Comparison of ENCODE assay signal across 23 cellular contexts in the genomic region with DNA sequence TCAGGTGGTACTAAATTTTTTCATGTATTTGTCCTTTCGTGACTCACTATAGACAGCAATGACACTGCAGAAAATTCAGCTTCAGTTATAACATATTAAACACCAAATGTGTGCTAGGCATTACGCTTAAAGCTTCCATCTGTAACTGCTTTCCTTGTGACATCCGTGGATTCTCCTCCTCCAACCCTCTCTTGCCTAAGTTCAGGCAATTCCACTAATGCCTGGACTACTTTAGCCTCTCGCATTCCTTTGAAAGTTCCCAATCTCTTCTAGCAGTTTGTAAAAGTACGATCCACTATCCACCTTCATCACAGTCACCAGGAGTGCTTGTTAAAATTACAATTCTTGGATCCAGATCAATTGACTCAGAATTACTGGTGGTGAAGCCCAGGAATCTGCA. TPM values are rescaled to one million over a fixed set of nuclear protein-coding genes. Genes with fewer than 3 reads are reported as not detected.
DNase-seq lines count a peak whose midpoint lies in the region; ATAC-seq, FAIRE-seq and TF ChIP-seq lines count a peak whose summit lies in the region.
"Had no signal": no experiment of that assay in that cellular context is flagged by ENCODE, and none has a peak within 500 bp of the region (broad histone marks: within the 10 kb centered on the region; RNA-seq: fewer than 3 reads in every experiment).

No MANE protein-coding gene starts in this region.

- DNase-seq in Caco-2 (no peak), M059J (ENCODE audit: low read depth) (peak; percentile 46), H1 (ENCODE audit: low read depth in 1 of 2, low spot score in 2 of 2) (no peak), trophoblast cell (peak; percentile 4 to 59), posterior cingulate gyrus (no peak), NCI-H2227 treated with DMSO at 0.1 percent for 48 hours (lab: John Stamatoyannopoulos, UW) (no peak), left colon (no peak), NCI-H1694 treated with DMSO at 0.1 percent for 48 hours (lab: John Stamatoyannopoulos, UW) (no peak)
- DNase-seq: IMR-90, NCI-H1092, NCI-H1417 treated with DMSO at 0.1 percent for 48 hours, NCI-H187 treated with DMSO at 0.1 percent for 48 hours, NCI-H2171 treated with DMSO at 0.1 percent for 48 hours, NCI-H524, NCI-H748 treated with DMSO at 0.1 percent for 48 hours, SHP77, T-helper 1 cell had no signal

- CTCF ChIA-PET in Caco-2 (lab: Charles Lee) (no interaction called here), H1 (lab: Charles Lee; ENCODE audit: partially characterized antibody) (interaction anchor here (1.2 to 2.3 kb wide), 2 partner anchors 16 to 19 kb away, joined by 3 to 5 read pairs; no protein-coding TSS in a partner anchor)

- no peak for TF ChIP-seq EP300 in H1 (IDR thresholded peaks at IDR 0.05; ENCODE audit: borderline replicate concordance in 1 of 2, low read depth in 2 of 2, low read length in 2 of 2)

- H3K36me3 Mint-ChIP-seq in Caco-2 (ENCODE audit: insufficient read depth, unreplicated experiment), result no peaks in the 10 kb centered on the region

- no peak overlapping the region for H4K5ac ChIP-seq in H1 (ENCODE audit: insufficient read length, low read depth, low read length)

- no peak overlapping the region for H3K9ac ChIP-seq in H1 (replicated peaks in 1 of 4; ENCODE audit: extremely low read depth in 1 of 4, low read depth in 3 of 4, low read length in 3 of 4)
- H3K9ac ChIP-seq in trophoblast cell (ENCODE audit: low read length), result no peak overlapping the region
- H3K9ac ChIP-seq: KMS-11 had no signal

- no peak overlapping the region for H3K4me3 ChIP-seq in Caco-2 (ENCODE audit: low read depth, low read length)
- H3K4me3 ChIP-seq in H1 (ENCODE audit: extremely low read depth in 1 of 4, insufficient read depth in 2 of 4, low read depth in 3 of 4, low read length in 4 of 4), result no peak overlapping the region
- H3K4me3 ChIP-seq in trophoblast cell (ENCODE audit: low read depth, low read length), result no peak overlapping the region
- H3K4me3 ChIP-seq: HAP-1 had no signal

- H3K9me3 Mint-ChIP-seq in Caco-2 (ENCODE audit: unreplicated experiment), result no peaks in the 10 kb centered on the region

- H3K23ac ChIP-seq in H1 (ENCODE audit: insufficient read length) (no peak overlapping the region), trophoblast cell (ENCODE audit: low read length) (no peak overlapping the region)

- H3K23me2 ChIP-seq in H1 (ENCODE audit: low read depth, low read length), result no peaks in the 10 kb centered on the region

- no TSS peak for BruUV-seq in Caco-2 (replicated peaks; lab: Mats Ljungman, UMichigan)

- H4K12ac ChIP-seq in trophoblast cell (ENCODE audit: low read depth, low read length), result no peak overlapping the region

- no peak for TF ChIP-seq POLR2A in H1 (IDR thresholded peaks at IDR 0.05; ENCODE audit: control extremely low read depth in 1 of 2, low read depth in 2 of 2, low read length in 2 of 2)

- 80% methylated on average over 5 of the region's 5 CpGs; no CpG with 5 or more reads in 1 of the 2 experiments for WGBS in H1 (ENCODE audit: extremely low coverage in 1 of 2, insufficient coverage in 1 of 2, insufficient read length in 1 of 2, insufficient replicate concordance in 2 of 2, low coverage in 1 of 2, low lambda C conversion rate in 2 of 2, missing lambda C conversion rate in 1 of 2), 2 experiments
- no CpG with 5 or more reads among the region's 5 CpGs for WGBS in trophoblast cell (ENCODE audit: extremely low coverage, insufficient coverage, insufficient read length)

- H4K20me1 ChIP-seq in H1 (replicated peaks in 1 of 2; ENCODE audit: control insufficient read depth in 1 of 2, insufficient read depth in 2 of 2, low read length in 2 of 2), result no peaks in the 10 kb centered on the region

- H2BK12ac ChIP-seq in H1 (ENCODE audit: low read depth, low read length) (no peak overlapping the region), trophoblast cell (ENCODE audit: low read length) (no peak overlapping the region)

- no peak overlapping the region for H3K4me2 ChIP-seq in H1 (ENCODE audit: insufficient read depth in 1 of 2, low read depth in 2 of 2, low read length in 2 of 2)
- no peak overlapping the region for H3K4me2 ChIP-seq in trophoblast cell (ENCODE audit: low read length)
- H3K4me2 ChIP-seq: KMS-11 had no signal

- intact Hi-C loops in Caco-2 (cut with micrococcal nuclease; ENCODE audit: unreplicated experiment), result no loop called here
- intact Hi-C loops in posterior cingulate gyrus (cut with DNase I), result no loop called here
- intact Hi-C loops in left colon (cut with DNase I, micrococcal nuclease), result no loop called here

- H2AK5ac ChIP-seq in H1 (ENCODE audit: low read depth, low read length) (no peak overlapping the region), trophoblast cell (ENCODE audit: low read length) (no peak overlapping the region)

- POLR2A ChIA-PET in Caco-2 (lab: Charles Lee) (no interaction called here), H1 (lab: Charles Lee; ENCODE audit: partially characterized antibody) (interaction anchor here (0.9 to 1.4 kb wide), 2 partner anchors 10 to 58 kb away, joined by 3 to 7 read pairs; no protein-coding TSS in a partner anchor)

- no peak for TF ChIP-seq RAD21 in H1 (IDR thresholded peaks at IDR 0.05 in 1 of 2, conservative IDR thresholded peaks at IDR 0.05 in 1 of 2; ENCODE audit: low read depth in 2 of 2, low read length in 2 of 2)

- H3K4me1 ChIP-seq in Caco-2 (peaks cover 45% of the 10 kb centered on the region), H1 (replicated peaks in 1 of 4; ENCODE audit: control insufficient read depth in 3 of 4, insufficient read depth in 4 of 4, low read length in 3 of 4) (peaks cover 0 to 4% (median 0%) of the 10 kb centered on the region in 4 experiments; a peak in 2 of 7 replicates), trophoblast cell (ENCODE audit: control insufficient read depth in 1 of 2, insufficient read depth in 2 of 2, low read length in 2 of 2) (no peaks in the 10 kb centered on the region)

- H3K9me3 ChIP-seq in Caco-2, result no peaks in the 10 kb centered on the region
- no peaks in the 10 kb centered on the region; a peak in 1 of 4 replicates for H3K9me3 ChIP-seq in H1 (ENCODE audit: insufficient read depth in 2 of 2, low read depth in 1 of 2, low read length in 1 of 2)
- no peaks in the 10 kb centered on the region for H3K9me3 ChIP-seq in trophoblast cell (ENCODE audit: insufficient read depth, low read depth, low read length)
- H3K9me3 ChIP-seq: HAP-1 had no signal

- no peak overlapping the region for H2BK15ac ChIP-seq in H1 (ENCODE audit: low read length)

- H3K36me3 ChIP-seq in Caco-2 (ENCODE audit: control insufficient read depth, insufficient read depth, low read length), result 0 out of 2 replicates have a peak, but pooled peaks cover 2% of the 10 kb centered on the region
- H3K36me3 ChIP-seq in H1 (ENCODE audit: control insufficient read depth in 2 of 4, insufficient read depth in 4 of 4, low read length in 3 of 4), result no peaks in the 10 kb centered on the region
- H3K36me3 ChIP-seq in trophoblast cell (ENCODE audit: control insufficient read depth in 1 of 2, insufficient read depth in 2 of 2, low read length in 2 of 2), result peaks cover 0 to 19% of the 10 kb centered on the region in 2 experiments
- H3K36me3 ChIP-seq: HAP-1 had no signal

- H3K27ac Mint-ChIP-seq in Caco-2 (ENCODE audit: unreplicated experiment), result peak overlapping the region; percentile 14

- no peak for FAIRE-seq in H1 (lab: Jason Lieb, UNC)
- FAIRE-seq: A204.1, D721Med had no signal

- H3K4ac ChIP-seq in H1 (replicated peaks; ENCODE audit: insufficient read length, low read depth, low read length) (no peak overlapping the region), trophoblast cell (ENCODE audit: low read depth, low read length) (no peak overlapping the region)

- H3K27me3 ChIP-seq in Caco-2 (replicated peaks; ENCODE audit: control insufficient read depth, insufficient read depth, low read length) (no peaks in the 10 kb centered on the region), H1 (replicated peaks in 1 of 4; ENCODE audit: control insufficient read depth in 3 of 4, extremely low read depth in 1 of 4, insufficient read depth in 3 of 4, low read length in 3 of 4) (no peaks in the 10 kb centered on the region), trophoblast cell (ENCODE audit: insufficient read depth, low read length) (no peaks in the 10 kb centered on the region)

- H3K4me3 Mint-ChIP-seq in Caco-2 (ENCODE audit: unreplicated experiment), result no peak overlapping the region

- peak overlapping the region; percentile 27; the same call in 1 of the 2 replicates for H2AFZ ChIP-seq in H1 (ENCODE audit: low read length)
- no peak overlapping the region for H2AFZ ChIP-seq in trophoblast cell (ENCODE audit: insufficient read depth, low read length, poor library complexity)

- H4K8ac ChIP-seq in H1 (ENCODE audit: extremely low read depth, insufficient read depth, low read length) (no peak overlapping the region), trophoblast cell (ENCODE audit: low read depth, low read length) (no peak overlapping the region)

- H2BK120ac ChIP-seq in H1 (replicated peaks; ENCODE audit: low read depth, low read length) (no peak overlapping the region), trophoblast cell (ENCODE audit: insufficient read depth, low read length, poor library complexity) (no peak overlapping the region)

- H3K56ac ChIP-seq in H1 (replicated peaks; ENCODE audit: insufficient read length, low read depth, low read length), result no peak overlapping the region

- H3K4me1 Mint-ChIP-seq in Caco-2 (ENCODE audit: low read depth, unreplicated experiment), result peaks cover 31% of the 10 kb centered on the region

- H3K79me2 ChIP-seq in H1 (ENCODE audit: control insufficient read depth in 1 of 2, insufficient read depth in 2 of 2, low read length in 2 of 2) (no peaks in the 10 kb centered on the region), trophoblast cell (ENCODE audit: control insufficient read depth, insufficient read depth, low read length, poor library complexity) (no peaks in the 10 kb centered on the region)

- H2BK5ac ChIP-seq in H1 (ENCODE audit: low read depth, low read length) (no peak overlapping the region), trophoblast cell (ENCODE audit: low read depth, low read length, poor library complexity) (no peak overlapping the region)

- H3K79me1 ChIP-seq in H1 (ENCODE audit: low read depth, low read length) (no peaks in the 10 kb centered on the region), trophoblast cell (ENCODE audit: low read length) (no peaks in the 10 kb centered on the region)

- no peak overlapping the region for H4K91ac ChIP-seq in H1 (replicated peaks; ENCODE audit: insufficient read length, low read length)
- H4K91ac ChIP-seq in trophoblast cell (ENCODE audit: low read depth, low read length), result no peak overlapping the region

- H3K27me3 Mint-ChIP-seq in Caco-2 (ENCODE audit: insufficient read depth, unreplicated experiment), result no peaks in the 10 kb centered on the region

- no peak overlapping the region for H3K27ac ChIP-seq in H1 (ENCODE audit: low read depth, low read length)
- H3K27ac ChIP-seq in trophoblast cell (ENCODE audit: low read depth, low read length), result no peak overlapping the region
- H3K27ac ChIP-seq: KMS-11, RWPE1 had no signal

- no peak for ATAC-seq in left colon
- ATAC-seq: Panc1 had no signal

- H3K14ac ChIP-seq in H1 (ENCODE audit: insufficient read length) (no peak overlapping the region), trophoblast cell (ENCODE audit: low read length) (no peak overlapping the region)

- H3K18ac ChIP-seq in H1 (ENCODE audit: extremely low read depth, low read length) (no peak overlapping the region), trophoblast cell (ENCODE audit: low read length) (no peak overlapping the region)

- TF ChIP-seq CTCF in Caco-2 (IDR thresholded peaks at IDR 0.05; ENCODE audit: insufficient read depth in 1 of 2, low read depth in 1 of 2, low read length in 1 of 2, severe bottlenecking in 1 of 2, unreplicated experiment in 1 of 2) (no peak), H1 (IDR thresholded peaks at IDR 0.05; ENCODE audit: control extremely low read depth in 1 of 3, insufficient read depth in 1 of 3, low read depth in 1 of 3, low read length in 3 of 3) (no peak)

- H2BK20ac ChIP-seq in H1 (ENCODE audit: low read length), result no peak overlapping the region

RNA-seq across cellular contexts. Expression of a gene that starts 17.7 kb away (rescaled TPM):
- total RNA-seq in Caco-2 (2022) (19.4 and 26.2 TPM in 2 replicates), left colon (10 to 100 TPM in 1 of 2 donors, 1 to 10 TPM in 1; 9.4 to 23.9 TPM)
- 136 and 288 TPM in 2 replicates for total RNA-seq in M059J (2014; rRNA removed; shearing (Covaris generic))
- 12.6 and 12.9 TPM in 2 replicates for total RNA-seq in H1 (2021; fragmentation: NEBNext Ultra II Directional; extraction: Animal tissue kit (Norgen Biotek cat#: 25700))
- polyA plus RNA-seq in H1 (2011; rRNA removed), result 0.89 and 1.1 TPM in 2 replicates
- 1.00 TPM for polyA plus RNA-seq in H1 (2011; cell fraction: cytosol; rRNA removed)
- 1.2 TPM for polyA plus RNA-seq in H1 (2011; cell fraction: nucleus; rRNA removed)
- polyA plus RNA-seq in H1 (2012, experiment 1 of 2), result 4.2 to 5.6 TPM (median 5.1 TPM) in 4 replicates
- 0.49 TPM for polyA plus RNA-seq in H1 (2012, experiment 2 of 2)
- polyA plus RNA-seq in H1 (2013, experiment 1 of 2), result 23.7 TPM
- polyA plus RNA-seq in H1 (2013, experiment 2 of 2), result 25.8 TPM
- 0.91 and 1.7 TPM in 2 replicates for polyA minus RNA-seq in H1 (2011; rRNA and poly(A)+ RNA removed)
- 2.2 TPM for polyA minus RNA-seq in H1 (2011; cell fraction: cytosol; rRNA and poly(A)+ RNA removed)
- polyA minus RNA-seq in H1 (2011; cell fraction: nucleus; rRNA and poly(A)+ RNA removed), result 2.2 TPM
- polyA plus RNA-seq in trophoblast cell (2013), result 175 and 183 TPM in 2 replicates

Comparison
In these comparisons a context has a peak if more than half of its experiments do, and no peak if none do; other contexts are left out.
1. DNase-seq: peak in M059J (single experiment) and trophoblast cell (2 of 2); none in Caco-2 (0 of 2), H1 (0 of 2), posterior cingulate gyrus (0 of 10), NCI-H2227 treated with DMSO at 0.1 percent for 48 hours (single experiment), left colon (0 of 2) and NCI-H1694 treated with DMSO at 0.1 percent for 48 hours (single experiment).